In the genomic region with DNA sequence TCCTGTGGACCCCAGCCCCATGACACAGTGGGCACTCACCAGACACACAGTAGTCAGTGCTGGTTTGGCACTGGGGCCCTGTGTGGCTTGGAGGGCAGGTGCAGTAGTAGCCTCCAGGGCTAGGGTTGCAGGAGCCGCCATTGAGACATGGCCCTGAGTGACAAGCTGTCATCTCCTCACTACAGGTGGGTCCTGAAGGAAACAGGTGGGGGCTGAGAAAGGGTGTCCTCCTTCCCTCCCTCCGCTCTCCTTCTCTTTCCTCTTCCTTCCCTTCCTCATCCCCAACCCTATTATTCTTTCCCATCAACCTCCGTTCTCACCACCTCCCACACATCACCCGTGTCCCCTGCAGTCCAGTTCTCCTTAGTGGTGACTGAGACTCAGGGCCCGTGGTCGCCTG, we compare ENCODE assay signal across 26 cellular contexts.
"Had no signal": no experiment of that assay in that cellular context is flagged by ENCODE, and none has a peak within 500 bp of the region (broad histone marks: within the 10 kb centered on the region; RNA-seq: fewer than 3 reads in every experiment).

No MANE protein-coding gene starts in this region.

- H3K4me3 ChIP-seq: left lung, lower lobe of right lung, mucosa of descending colon, prostate gland, spleen, tibial nerve, upper lobe of left lung, vagina had no signal

- H3K9me3 ChIP-seq: left lung, lower lobe of right lung, mucosa of descending colon, prostate gland, spleen, tibial nerve, upper lobe of left lung, vagina had no signal

- H2AFZ ChIP-seq: parathyroid adenoma had no signal

- ATAC-seq: left colon; left lung; mucosa of descending colon; naive thymus-derived CD4-positive, alpha-beta T cell; right cardiac atrium; sciatic nerve; stimulated activated naive CD8-positive, alpha-beta T cell treated with anti-CD3 and anti-CD28 coated beads, Interleukin-15, amount 100 ng/mL, for 72 hours had no signal

- H3K27ac ChIP-seq: left lung, lower lobe of right lung, parathyroid adenoma, prostate gland, spleen, tibial nerve, vagina had no signal

- FAIRE-seq: keratinocyte, small intestine had no signal

- H3K79me2 ChIP-seq: parathyroid adenoma had no signal

- H3K9ac ChIP-seq: parathyroid adenoma had no signal

- H3K27me3 ChIP-seq: left lung, spleen, tibial nerve, upper lobe of left lung, vagina had no signal

- DNase-seq: hippocampal formation; left colon; lower lobe of right lung; mammary epithelial cell; mesendoderm; midbrain; mucosa of descending colon; naive thymus-derived CD4-positive, alpha-beta T cell; nucleus accumbens; retina; right cardiac atrium; small intestine; spleen; stimulated activated CD4-positive, alpha-beta T cell treated with anti-CD3 and anti-CD28 coated beads, Interleukin-4, amount 100 ng/mL, for 4 hours; stimulated activated CD8-positive, alpha-beta memory T cell treated with anti-CD3 and anti-CD28 coated beads, Interleukin-4, amount 100 ng/mL, for 48 hours; stimulated activated naive CD4-positive, alpha-beta T cell treated with Interleukin-2 at 50 U/mL for 16 hours; stimulated activated naive CD8-positive, alpha-beta T cell treated with anti-CD3 and anti-CD28 coated beads, Interleukin-15, amount 100 ng/mL, for 72 hours; substantia nigra had no signal

- H3K36me3 ChIP-seq: prostate gland, spleen, tibial nerve, vagina had no signal

- H3K4me1 ChIP-seq: left lung, lower lobe of right lung, parathyroid adenoma, prostate gland, spleen, tibial nerve, upper lobe of left lung, vagina had no signal
